ENCODE assay signal across 1 cellular context in genomic region chr1:32351077-32351858, GRCh38.
TF ChIP-seq lines count a peak whose summit lies in the region.

No MANE protein-coding gene starts in this region.

TF ChIP-seq in K562, 482 proteins besides CTCF, POLR2A, EP300 and RAD21 (continued from another document):
- TF ChIP-seq ATF4 (CRISPR knock-in tag; IDR thresholded peaks at IDR 0.05) (0 out of 2 replicates have a peak, but pooled peaks have one; percentile 36), BACH1 (tag; IDR thresholded peaks at IDR 0.05) (no peak), GTF2B (IDR thresholded peaks at IDR 0.05; ENCODE audit: extremely low read depth, insufficient read length) (no peak), ZNF395 (CRISPR knock-in tag; IDR thresholded peaks at IDR 0.05) (peak; percentile 94), NFYB (IDR thresholded peaks at IDR 0.05; ENCODE audit: extremely low read depth, insufficient read length) (no peak), WHSC1 (IDR thresholded peaks at IDR 0.05; ENCODE audit: low read length) (no peak), CEBPZ (IDR thresholded peaks at IDR 0.05; ENCODE audit: borderline replicate concordance, low read depth, low read length) (no peak), SAFB (IDR thresholded peaks at IDR 0.05; ENCODE audit: borderline replicate concordance, low read depth, low read length) (no peak), FOXA1 (IDR thresholded peaks at IDR 0.05; ENCODE audit: borderline replicate concordance) (no peak), SMC3 (conservative IDR thresholded peaks at IDR 0.05; ENCODE audit: insufficient read depth, low read depth, low read length) (no peak), MLLT1 (IDR thresholded peaks at IDR 0.05) (0 out of 4 replicates have a peak, but pooled peaks of 1 of the 2 experiments have one; percentile 51), ARNT (IDR thresholded peaks at IDR 0.05) (peak in 1 of 2 experiments; percentile 86; a peak in 2 of 4 replicates), MCM3 (IDR thresholded peaks at IDR 0.05) (no peak), ZNF431 (CRISPR knock-in tag; IDR thresholded peaks at IDR 0.05) (no peak), ZNF324 (CRISPR knock-in tag; IDR thresholded peaks at IDR 0.05) (no peak), ZNF143 (CRISPR knock-in tag; IDR thresholded peaks at IDR 0.05) (no peak)
